In the genomic region with DNA sequence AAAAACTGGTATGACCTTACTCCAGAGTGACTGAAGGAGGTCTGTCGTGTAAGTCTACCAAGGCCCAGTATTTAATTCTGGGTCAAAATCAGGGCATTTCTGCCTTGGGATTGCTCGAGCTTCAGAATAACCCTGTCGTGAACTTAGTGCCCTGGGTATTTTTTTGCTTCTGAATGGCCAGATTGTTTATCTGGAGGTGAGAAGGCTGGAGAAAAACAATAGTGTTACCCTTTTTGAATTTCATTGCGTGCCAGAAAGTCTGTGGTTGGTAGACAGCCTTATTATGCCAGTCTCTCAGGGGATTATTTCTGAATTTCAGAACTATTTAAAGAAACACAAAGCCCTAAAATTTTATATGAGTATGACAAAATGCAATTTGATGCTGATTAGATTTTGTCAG, we compare ENCODE assay signal across 15 cellular contexts.
DNase-seq lines count a peak whose midpoint lies in the region; ATAC-seq, FAIRE-seq and TF ChIP-seq lines count a peak whose summit lies in the region.
"Had no signal": no experiment of that assay in that cellular context is flagged by ENCODE, and none has a peak within 500 bp of the region (broad histone marks: within the 10 kb centered on the region; RNA-seq: fewer than 3 reads in every experiment).

No MANE protein-coding gene starts in this region.

- DNase-seq in M059J (ENCODE audit: low read depth), result peak; percentile 30
- peak; percentile 71 for DNase-seq in foreskin melanocyte
- no peak for DNase-seq in body of pancreas
- no peak for DNase-seq in AG20443 (ENCODE audit: low spot score)
- DNase-seq: CD8-positive, alpha-beta T cell; DND-41; HFFc6; Karpas-422; NCI-H187 treated with DMSO at 0.1 percent for 48 hours; SIG-M5 had no signal

- 63% methylated on average over 4 of the region's 4 CpGs for WGBS in body of pancreas, 2 donors

- intact Hi-C loops in body of pancreas (cut with DNase I), result no loop called here

- peak; percentile 36 for FAIRE-seq in TTC549 (lab: Jason Lieb, UNC)
- FAIRE-seq: G401.6, H54 had no signal

- no peaks in the 10 kb centered on the region for H3K27me3 ChIP-seq in body of pancreas

- no peak for TF ChIP-seq POLR2A in body of pancreas (IDR thresholded peaks at IDR 0.05)

- no peaks in the 10 kb centered on the region for H3K9me3 ChIP-seq in body of pancreas

- TF ChIP-seq CTCF in body of pancreas (IDR thresholded peaks at IDR 0.05), result no peak

- ATAC-seq in body of pancreas (no peak), GM18858 (IDR thresholded peaks at IDR 0.05; ENCODE audit: unreplicated experiment) (no peak), GM18511 (IDR thresholded peaks at IDR 0.05; ENCODE audit: unreplicated experiment) (no peak)
- ATAC-seq: CD8-positive, alpha-beta T cell had no signal

- H3K4me3 ChIP-seq in body of pancreas, result no peak overlapping the region

- no peaks in the 10 kb centered on the region for H3K36me3 ChIP-seq in body of pancreas (replicated peaks in 1 of 2; ENCODE audit: insufficient read depth in 1 of 2, low read depth in 2 of 2)

- no peaks in the 10 kb centered on the region for H3K4me1 ChIP-seq in body of pancreas

- H3K27ac ChIP-seq in body of pancreas, result no peak overlapping the region

Comparison
In these comparisons a context has a peak if more than half of its experiments do, and no peak if none do; other contexts are left out.
1. DNase-seq: peak in M059J (single experiment) and foreskin melanocyte (single experiment); none in body of pancreas (0 of 4) and AG20443 (single experiment).